ENCODE assay signal across 7 cellular contexts in genomic region chr3:168419091-168419490, GRCh38.
"Had no signal": no experiment of that assay in that cellular context is flagged by ENCODE, and none has a peak within 500 bp of the region (broad histone marks: within the 10 kb centered on the region; RNA-seq: fewer than 3 reads in every experiment).

No MANE protein-coding gene starts in this region.

- H3K9me3 Mint-ChIP-seq: H9 had no signal

- H3K4me3 ChIP-seq: GM23248, K562 had no signal

- ATAC-seq: K562 had no signal

- DNase-seq: GM23248, H9, HCEC 1CT, IMR-90 had no signal

- H3K4me3 Mint-ChIP-seq: H9 had no signal

- H3K27ac Mint-ChIP-seq: H9 had no signal

- H3K9ac ChIP-seq: GM23248 had no signal

- FAIRE-seq: H1, H54, K562 had no signal

- H3K27ac ChIP-seq: GM23248 had no signal

- H2AFZ ChIP-seq: GM23248 had no signal
